ENCODE assay signal across 8 cellular contexts in the genomic region with DNA sequence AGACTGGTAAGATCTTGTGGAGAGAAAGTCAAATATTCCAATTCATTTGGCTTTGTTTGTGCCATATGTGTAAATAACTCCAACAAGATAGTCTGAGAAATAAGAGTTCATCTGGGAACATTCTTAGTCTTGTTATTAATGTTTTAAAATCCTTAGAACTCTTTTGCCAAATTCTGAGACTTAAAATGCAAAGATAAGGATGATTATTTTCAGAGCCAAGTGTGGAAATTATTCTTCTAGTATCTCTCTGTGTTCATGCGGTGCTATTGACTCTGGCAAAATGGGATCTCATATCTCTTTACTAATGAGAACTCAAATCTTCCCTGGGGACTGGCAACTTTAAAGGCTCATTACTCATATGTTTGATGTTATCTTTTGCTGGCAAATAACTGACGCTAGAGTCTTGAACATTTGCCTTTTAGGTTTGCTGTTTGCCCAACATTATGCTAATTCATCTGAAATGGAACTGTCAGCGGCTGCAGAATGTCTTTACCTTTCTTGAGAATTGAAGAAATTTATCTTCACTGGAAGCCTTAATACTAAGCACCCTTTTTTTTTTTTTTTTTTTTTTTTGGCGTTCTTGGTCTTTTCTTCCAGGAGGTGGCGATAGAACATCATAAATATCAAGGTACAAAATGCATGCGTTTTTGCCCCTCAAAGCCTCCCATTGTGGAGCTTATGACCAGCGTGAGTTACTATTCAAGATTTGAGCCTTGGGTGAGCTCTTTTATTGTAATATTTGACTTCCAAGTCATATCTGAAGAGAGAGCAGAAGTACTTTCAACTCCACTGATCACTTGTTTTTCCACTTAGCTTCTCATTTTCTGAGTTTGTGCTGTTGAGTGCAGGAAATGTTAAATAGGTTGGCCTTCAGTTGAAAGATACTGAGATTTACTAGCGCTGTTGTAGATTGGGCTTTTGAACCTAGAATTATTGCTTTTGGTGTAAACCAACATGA.
DNase-seq lines count a peak whose midpoint lies in the region; ATAC-seq and TF ChIP-seq lines count a peak whose summit lies in the region.

No MANE protein-coding gene starts in this region.

- H3K4me3 Mint-ChIP-seq in endothelial cell (ENCODE audit: unreplicated experiment), result no peak overlapping the region

- no peak overlapping the region for H3K27ac Mint-ChIP-seq in endothelial cell (ENCODE audit: unreplicated experiment)

- DNase-seq in AG09309 (ENCODE audit: low read depth) (no peak), GM10266 (ENCODE audit: extremely low spot score) (peak; percentile 32), MM.1S (peak; percentile 46), RPMI8226 (peak; percentile 51), endothelial cell (ENCODE audit: low spot score) (peak; percentile 7), mucosa of descending colon (peak in 1 of 3 donors; percentile 31)

- H3F3A ChIP-seq in MM.1S (ENCODE audit: insufficient read depth, low read length), result no peaks in the 10 kb centered on the region

- H3K4me2 ChIP-seq in MM.1S (ENCODE audit: low read depth, low read length), result no peak overlapping the region

- H3K4me3 ChIP-seq in AG09309 (ENCODE audit: control insufficient read depth, low read depth, low read length) (no peak overlapping the region), MM.1S (ENCODE audit: low read length) (no peak overlapping the region), mucosa of descending colon (no peak overlapping the region)

- H3K9me2 ChIP-seq in MM.1S (replicated peaks; ENCODE audit: insufficient read depth, low read length), result no peaks in the 10 kb centered on the region

- H4K20me1 ChIP-seq in MM.1S (ENCODE audit: insufficient read depth, low read length), result no peaks in the 10 kb centered on the region

- no peaks in the 10 kb centered on the region for H3K79me2 ChIP-seq in MM.1S (ENCODE audit: low read length)

- ATAC-seq in mucosa of descending colon (peak; percentile 67), HG03469 (IDR thresholded peaks at IDR 0.05; ENCODE audit: unreplicated experiment) (no peak), GM21619 (IDR thresholded peaks at IDR 0.05; ENCODE audit: unreplicated experiment) (no peak)

- H3K36me3 ChIP-seq in MM.1S (replicated peaks; ENCODE audit: insufficient read depth, low read length) (no peaks in the 10 kb centered on the region), mucosa of descending colon (ENCODE audit: low read depth) (no peaks in the 10 kb centered on the region)

- peak; percentile 55 for TF ChIP-seq CTCF in AG09309 (IDR thresholded peaks at IDR 0.05; ENCODE audit: control insufficient read depth, insufficient read depth, low read depth, low read length, missing control alignments)
- peak; percentile 42 for TF ChIP-seq CTCF in GM10266 (IDR thresholded peaks at IDR 0.05; ENCODE audit: control insufficient read depth, insufficient read depth, low read depth, missing control alignments)
- peak; percentile 51 for TF ChIP-seq CTCF in MM.1S (IDR thresholded peaks at IDR 0.05; ENCODE audit: low read length)
- TF ChIP-seq CTCF in endothelial cell (IDR thresholded peaks at IDR 0.05; ENCODE audit: unreplicated experiment), result peak; percentile 69
- peak; percentile 6 for TF ChIP-seq CTCF in mucosa of descending colon (IDR thresholded peaks at IDR 0.05)

- no peak overlapping the region for H3K9ac ChIP-seq in MM.1S (ENCODE audit: low read length)

- intact Hi-C loops in mucosa of descending colon (cut with DNase I, micrococcal nuclease), result loop anchor here (5.0 to 10.0 kb wide), 3 partner anchors 87 to 589 kb away; no protein-coding TSS in a partner anchor

- no peaks in the 10 kb centered on the region for H3K9me3 Mint-ChIP-seq in endothelial cell (ENCODE audit: unreplicated experiment)

- no peaks in the 10 kb centered on the region for H3K9me3 ChIP-seq in MM.1S (replicated peaks; ENCODE audit: insufficient read depth, low read length)
- no peaks in the 10 kb centered on the region for H3K9me3 ChIP-seq in mucosa of descending colon

- H3K27ac ChIP-seq in MM.1S (ENCODE audit: low read length), result no peak overlapping the region

- no peaks in the 10 kb centered on the region for H3K27me3 Mint-ChIP-seq in endothelial cell (ENCODE audit: unreplicated experiment)

- 0 out of 2 replicates have a peak, but pooled peaks cover 4% of the 10 kb centered on the region for H3K4me1 ChIP-seq in MM.1S (ENCODE audit: low read length)
- H3K4me1 ChIP-seq in mucosa of descending colon (ENCODE audit: low read depth), result no peaks in the 10 kb centered on the region

- no peak overlapping the region for H2AFZ ChIP-seq in MM.1S (ENCODE audit: low read length)

- no peaks in the 10 kb centered on the region for H3K36me3 Mint-ChIP-seq in endothelial cell (ENCODE audit: low read depth, unreplicated experiment)

- no peaks in the 10 kb centered on the region for H3K4me1 Mint-ChIP-seq in endothelial cell (ENCODE audit: unreplicated experiment)

- H3K27me3 ChIP-seq in MM.1S (replicated peaks; ENCODE audit: insufficient read depth, low read length), result no peaks in the 10 kb centered on the region

Comparison
In these comparisons a context has a peak if more than half of its experiments do, and no peak if none do; other contexts are left out.
1. CTCF ChIP-seq: peak in every context shown above with its lines; median percentile 69 in endothelial cell; 55 in AG09309; 51 in MM.1S; 42 in GM10266; 6 in mucosa of descending colon.